ENCODE assay signal across 8 cellular contexts in genomic region chr3:184339016-184339415, GRCh38. TPM values are rescaled to one million over a fixed set of nuclear protein-coding genes. Genes with fewer than 3 reads are reported as not detected.
A peak's percentile ranks its signal among the peaks of the same experiment; 100 is the strongest.
DNase-seq lines count a peak whose midpoint lies in the region; TF ChIP-seq lines count a peak whose summit lies in the region.

No MANE protein-coding gene starts in this region.

- H3K27ac ChIP-seq in esophagus squamous epithelium (peak overlapping the region; percentile 93 to 99 (median 98)), sigmoid colon (peak overlapping the region; percentile 95 to 100 (median 99))

- TF ChIP-seq POLR2A in esophagus squamous epithelium (IDR thresholded peaks at IDR 0.05) (no peak), sigmoid colon (IDR thresholded peaks at IDR 0.05) (no peak)

- intact Hi-C loops in esophagus squamous epithelium (cut with DNase I) (no loop called here), sigmoid colon (cut with DNase I) (loop anchor here (2.0 to 10.0 kb wide), 2 partner anchors 24 to 704 kb away; partner anchors contain the start of gene KLHL24)

- TF ChIP-seq CTCF in esophagus squamous epithelium (IDR thresholded peaks at IDR 0.05) (no peak), sigmoid colon (IDR thresholded peaks at IDR 0.05) (no peak)

- DNase-seq in DMS79 treated with DMSO at 0.1 percent for 48 hours (lab: John Stamatoyannopoulos, UW) (peak; percentile 68), NCI-H510A (lab: John Stamatoyannopoulos, UW) (peak; percentile 36), esophagus squamous epithelium (lab: John Stamatoyannopoulos, UW) (no peak), sigmoid colon (no peak), NCI-H774 (lab: John Stamatoyannopoulos, UW) (no peak), cortex of kidney (lab: John Stamatoyannopoulos, UW) (no peak), occipital lobe (lab: John Stamatoyannopoulos, UW) (no peak)
- no peak for DNase-seq in NK-92 treated with Interleukin-12 subunit alpha and Interleukin-12 subunit beta, amount 100 ng/mL, for 24 hours (lab: John Stamatoyannopoulos, UW)

- TF ChIP-seq EP300 in sigmoid colon (IDR thresholded peaks at IDR 0.05): no peak

- H3K4me1 ChIP-seq in esophagus squamous epithelium (peaks cover 44 to 97% (median 47%) of the 10 kb centered on the region in 3 donors), sigmoid colon (peaks cover 3 to 42% (median 42%) of the 10 kb centered on the region in 4 donors)

- H3K4me3 ChIP-seq in esophagus squamous epithelium: peak overlapping the region in 3 of 4 donors; percentile 28 to 52 (median 31)
- H3K4me3 ChIP-seq in sigmoid colon: peak overlapping the region; percentile 2 to 97 (median 38)

- H3K36me3 ChIP-seq in esophagus squamous epithelium (peaks cover 6 to 39% (median 13%) of the 10 kb centered on the region in 3 donors), sigmoid colon (peaks cover 21 to 42% (median 34%) of the 10 kb centered on the region in 4 donors)

- 27 to 36% methylated on average over 6 to 9 of the region's 9 CpGs for WGBS in esophagus squamous epithelium, 2 donors
- WGBS in sigmoid colon, 2 donors: 84 to 85% methylated on average over 9 of the region's 9 CpGs

- H3K9me3 ChIP-seq in esophagus squamous epithelium (no peaks in the 10 kb centered on the region), sigmoid colon (no peaks in the 10 kb centered on the region)

- H3K27me3 ChIP-seq in esophagus squamous epithelium: no peaks in the 10 kb centered on the region
- H3K27me3 ChIP-seq in sigmoid colon: no peaks in the 10 kb centered on the region

RNA-seq across cellular contexts. Expression of gene FAM131A, which starts 1.6 kb away (rescaled TPM):
- total RNA-seq in esophagus squamous epithelium (10 to 100 TPM in 2 of 4 donors, 1 to 10 TPM in 2; 7.4 to 20.2 (median 10.4) TPM), sigmoid colon (10 to 100 TPM; 28.0 to 36.7 (median 33.8) TPM), occipital lobe (61.6 TPM)
- 10 to 100 TPM; 12.6 to 17.1 (median 12.9) TPM for polyA plus RNA-seq in sigmoid colon

RNA-seq across cellular contexts. Expression of gene CLCN2, which starts 22.4 kb away (rescaled TPM):
- total RNA-seq in esophagus squamous epithelium (1 to 10 TPM; 2.1 to 4.2 (median 3.0) TPM), sigmoid colon (1 to 10 TPM; 1.6 to 3.3 (median 2.6) TPM), occipital lobe (8.4 TPM)
- 10 to 100 TPM; 10.9 to 30.2 (median 13.2) TPM for polyA plus RNA-seq in sigmoid colon

RNA-seq across cellular contexts. Expression of gene POLR2H, which starts 22.5 kb away (rescaled TPM):
- total RNA-seq in esophagus squamous epithelium (10 to 100 TPM; 49.5 to 98.5 (median 64.9) TPM), sigmoid colon (10 to 100 TPM; 53.2 to 92.5 (median 74.7) TPM), occipital lobe (27.6 TPM)
- polyA plus RNA-seq in sigmoid colon: 100 to 1,000 TPM; 132 to 162 (median 146) TPM

RNA-seq across cellular contexts. Expression of gene EIF4G1, which starts 24.6 kb away (rescaled TPM):
- total RNA-seq in esophagus squamous epithelium (100 to 1,000 TPM; 272 to 462 (median 352) TPM), sigmoid colon (100 to 1,000 TPM; 115 to 241 (median 182) TPM), occipital lobe (77.8 TPM)
- polyA plus RNA-seq in sigmoid colon: 100 to 1,000 TPM in 1 of 3 donors, 10 to 100 TPM in 2; 62.9 to 249 (median 67.3) TPM

RNA-seq across cellular contexts. Expression of gene THPO, which starts 39.0 kb away (rescaled TPM):
- total RNA-seq in esophagus squamous epithelium (under 1 TPM in 1 of 4 donors, not detected in 3; 0.57 TPM), sigmoid colon (under 1 TPM in 1 of 4 donors, not detected in 3; 0.36 TPM), occipital lobe (not detected)
- polyA plus RNA-seq in sigmoid colon: under 1 TPM in 1 of 3 donors, not detected in 2; 0.25 TPM

Comparison
In these comparisons a context has a peak if more than half of its experiments do, and no peak if none do; other contexts are left out.
1. DNase-seq: peak in DMS79 treated with DMSO at 0.1 percent for 48 hours (single experiment) and NCI-H510A (single experiment); none in esophagus squamous epithelium (single experiment), sigmoid colon (single experiment), NCI-H774 (single experiment), cortex of kidney (single experiment), occipital lobe (single experiment) and NK-92 treated with Interleukin-12 subunit alpha and Interleukin-12 subunit beta, amount 100 ng/mL, for 24 hours (single experiment).